In genomic region chr7:22319424-22320403, GRCh38 we compare ENCODE assay signal across 13 cellular contexts. TPM values are rescaled to one million over a fixed set of nuclear protein-coding genes. Genes with fewer than 3 reads are reported as not detected.
DNase-seq lines count a peak whose midpoint lies in the region; ATAC-seq, FAIRE-seq and TF ChIP-seq lines count a peak whose summit lies in the region.
"Had no signal": no experiment of that assay in that cellular context is flagged by ENCODE, and none has a peak within 500 bp of the region (broad histone marks: within the 10 kb centered on the region; RNA-seq: fewer than 3 reads in every experiment).

No MANE protein-coding gene starts in this region.

- H3K27ac ChIP-seq in PC-3 (ENCODE audit: low read length), result no peak overlapping the region
- H3K27ac ChIP-seq: neutrophil had no signal

- no peaks in the 10 kb centered on the region for H3K79me2 ChIP-seq in PC-3 (ENCODE audit: low read length)

- H3F3A ChIP-seq in PC-3 (ENCODE audit: low read length, unreplicated experiment), result no peaks in the 10 kb centered on the region

- H4K20me1 ChIP-seq in PC-3 (ENCODE audit: low read length), result no peaks in the 10 kb centered on the region

- ATAC-seq in PC-3, result peak; percentile 78
- no peak for ATAC-seq in HG03469 (IDR thresholded peaks at IDR 0.05; ENCODE audit: unreplicated experiment)
- ATAC-seq: activated naive CD4-positive, alpha-beta T cell treated with anti-CD3 and anti-CD28 coated beads, Interleukin-2, amount 50 U/mL, for 72 hours; T-helper 17 cell had no signal

- no peaks in the 10 kb centered on the region for H3K36me3 Mint-ChIP-seq in nephron (ENCODE audit: low read depth)
- no peaks in the 10 kb centered on the region for H3K36me3 Mint-ChIP-seq in activated CD4-positive, alpha-beta T cell treated with anti-CD3 and anti-CD28 coated beads, Interleukin-2, amount 10 ng/mL, durations not matched to agents 7 days and 5 days (ENCODE audit: low read depth)
- H3K36me3 Mint-ChIP-seq: activated naive CD4-positive, alpha-beta T cell treated with anti-CD3 and anti-CD28 coated beads, Interleukin-2, amount 50 U/mL, for 72 hours had no signal

- H3K9me2 ChIP-seq in PC-3 (replicated peaks; ENCODE audit: low read length), result no peaks in the 10 kb centered on the region

- peaks cover 15% of the 10 kb centered on the region for H3K4me1 ChIP-seq in PC-3 (ENCODE audit: insufficient read depth, low read length)

- H3K27ac Mint-ChIP-seq in nephron, result peak overlapping the region; percentile 13 to 43 (median 20)
- H3K27ac Mint-ChIP-seq in activated CD4-positive, alpha-beta T cell treated with anti-CD3 and anti-CD28 coated beads, Interleukin-2, amount 10 ng/mL, durations not matched to agents 7 days and 5 days, result no peak overlapping the region
- H3K27ac Mint-ChIP-seq: activated naive CD4-positive, alpha-beta T cell treated with anti-CD3 and anti-CD28 coated beads, Interleukin-2, amount 50 U/mL, for 72 hours; CD4-positive, alpha-beta T cell; T-helper 17 cell had no signal

- H3K36me3 ChIP-seq in PC-3 (ENCODE audit: low read depth, low read length), result no peaks in the 10 kb centered on the region
- H3K36me3 ChIP-seq: neutrophil had no signal

- CTCF ChIA-PET in PC-3 (lab: Charles Lee), result interaction anchor here (0.7 kb wide), 1 partner anchor 23 kb away, joined by 3 read pairs; no protein-coding TSS in a partner anchor
- CTCF ChIA-PET in activated CD4-positive, alpha-beta T cell treated with anti-CD3 and anti-CD28 coated beads, Interleukin-2, amount 10 ng/mL, durations not matched to agents 7 days and 5 days (lab: Charles Lee), result interaction anchor here (0.5 kb wide), 1 partner anchor 1056 kb away, joined by 4 read pairs; no protein-coding TSS in a partner anchor

- H3K27me3 ChIP-seq in PC-3 (ENCODE audit: low read length), result no peaks in the 10 kb centered on the region
- H3K27me3 ChIP-seq: neutrophil had no signal

- H3K4me3 Mint-ChIP-seq in nephron, result no peak overlapping the region
- no peak overlapping the region for H3K4me3 Mint-ChIP-seq in activated CD4-positive, alpha-beta T cell treated with anti-CD3 and anti-CD28 coated beads, Interleukin-2, amount 10 ng/mL, durations not matched to agents 7 days and 5 days
- H3K4me3 Mint-ChIP-seq: CD4-positive, alpha-beta T cell; T-helper 17 cell had no signal

- no peaks in the 10 kb centered on the region for H3K9me3 Mint-ChIP-seq in nephron
- no peaks in the 10 kb centered on the region for H3K9me3 Mint-ChIP-seq in activated CD4-positive, alpha-beta T cell treated with anti-CD3 and anti-CD28 coated beads, Interleukin-2, amount 10 ng/mL, durations not matched to agents 7 days and 5 days
- H3K9me3 Mint-ChIP-seq: activated naive CD4-positive, alpha-beta T cell treated with anti-CD3 and anti-CD28 coated beads, Interleukin-2, amount 50 U/mL, for 72 hours; CD4-positive, alpha-beta T cell had no signal

- no peak overlapping the region for H2AFZ ChIP-seq in PC-3 (ENCODE audit: low read length)

- POLR2A ChIA-PET in PC-3 (lab: Charles Lee; ENCODE audit: unreplicated experiment), result interaction anchor here (0.6 kb wide), 1 partner anchor 892 kb away, joined by 4 read pairs; the partner anchor contains the start of gene SP4
- POLR2A ChIA-PET in activated CD4-positive, alpha-beta T cell treated with anti-CD3 and anti-CD28 coated beads, Interleukin-2, amount 10 ng/mL, durations not matched to agents 7 days and 5 days (lab: Charles Lee), result no interaction called here

- peak; percentile 41 for DNase-seq in DMS79 treated with DMSO at 0.1 percent for 48 hours (lab: John Stamatoyannopoulos, UW)
- DNase-seq in NCI-H2081 (lab: John Stamatoyannopoulos, UW), result peak; percentile 60 to 80
- peak; percentile 47 for DNase-seq in PC-3
- DNase-seq in activated CD4-positive, alpha-beta T cell treated with anti-CD3 and anti-CD28 coated beads, Interleukin-2, amount 10 ng/mL, durations not matched to agents 7 days and 5 days, result no peak
- DNase-seq in GM19239 (ENCODE audit: insufficient read length, low spot score), result no peak
- DNase-seq in NK-92 treated with Interleukin-12 subunit alpha and Interleukin-12 subunit beta, amount 100 ng/mL, for 24 hours (lab: John Stamatoyannopoulos, UW), result no peak
- DNase-seq: CD4-positive, alpha-beta T cell; H7; T-helper 17 cell had no signal

- BruUV-seq in PC-3 (replicated peaks; lab: Mats Ljungman, UMichigan), result no TSS peak

- no peak for FAIRE-seq in GM19239 (lab: Jason Lieb, UNC)

- peaks cover 12% of the 10 kb centered on the region for H3K4me1 Mint-ChIP-seq in nephron
- H3K4me1 Mint-ChIP-seq in activated CD4-positive, alpha-beta T cell treated with anti-CD3 and anti-CD28 coated beads, Interleukin-2, amount 10 ng/mL, durations not matched to agents 7 days and 5 days, result no peaks in the 10 kb centered on the region
- H3K4me1 Mint-ChIP-seq: T-helper 17 cell had no signal

- no peak overlapping the region for H3K4me3 ChIP-seq in PC-3 (ENCODE audit: low read length)

- no peak for TF ChIP-seq CTCF in PC-3 (conservative IDR thresholded peaks at IDR 0.05; ENCODE audit: low read depth, low read length)
- TF ChIP-seq CTCF in nephron (IDR thresholded peaks at IDR 0.05; ENCODE audit: unreplicated experiment in 3 of 3), result no peak

- peak overlapping the region; percentile 35 for H3K4me2 ChIP-seq in PC-3 (ENCODE audit: low read length)

- H3K9me3 ChIP-seq in PC-3 (ENCODE audit: low read length), result no peaks in the 10 kb centered on the region
- H3K9me3 ChIP-seq: neutrophil had no signal

- intact Hi-C loops in PC-3 (cut with micrococcal nuclease), result no loop called here

- no peak overlapping the region for H3K9ac ChIP-seq in PC-3 (ENCODE audit: low read length)

- H3K27me3 Mint-ChIP-seq in nephron (ENCODE audit: low read depth), result peaks cover under 1% of the 10 kb centered on the region
- H3K27me3 Mint-ChIP-seq in activated CD4-positive, alpha-beta T cell treated with anti-CD3 and anti-CD28 coated beads, Interleukin-2, amount 10 ng/mL, durations not matched to agents 7 days and 5 days, result peaks cover 12% of the 10 kb centered on the region
- H3K27me3 Mint-ChIP-seq: CD4-positive, alpha-beta T cell had no signal

RNA-seq across cellular contexts. Expression of gene RAPGEF5, which starts 37.2 kb away (rescaled TPM):
- 5.6 and 10.8 TPM in 2 replicates for total RNA-seq in PC-3 (2014; rRNA removed)
- total RNA-seq in activated CD4-positive, alpha-beta T cell treated with anti-CD3 and anti-CD28 coated beads, Interleukin-2, amount 10 ng/mL, durations not matched to agents 7 days and 5 days, result under 1 TPM; 0.60 to 0.69 TPM

Comparison
In these comparisons a context has a peak if more than half of its experiments do, and no peak if none do; other contexts are left out.
1. DNase-seq: peak in DMS79 treated with DMSO at 0.1 percent for 48 hours (single experiment), NCI-H2081 (2 of 2) and PC-3 (single experiment); none in activated CD4-positive, alpha-beta T cell treated with anti-CD3 and anti-CD28 coated beads, Interleukin-2, amount 10 ng/mL, durations not matched to agents 7 days and 5 days (single experiment), GM19239 (single experiment) and NK-92 treated with Interleukin-12 subunit alpha and Interleukin-12 subunit beta, amount 100 ng/mL, for 24 hours (single experiment).